8 cellular contexts compared by ENCODE assay signal in genomic region chr6:132400641-132401119, GRCh38. TPM values are rescaled to one million over a fixed set of nuclear protein-coding genes. Genes with fewer than 3 reads are reported as not detected.
A peak's percentile ranks its signal among the peaks of the same experiment; 100 is the strongest.
DNase-seq lines count a peak whose midpoint lies in the region; ATAC-seq and TF ChIP-seq lines count a peak whose summit lies in the region.

No MANE protein-coding gene starts in this region.

- no peak for DNase-seq in GM06990 (ENCODE audit: extremely low read depth, insufficient read length)
- DNase-seq in HuH-7.5 (ENCODE audit: low spot score), result peak; percentile 11
- DNase-seq in natural killer cell, result no peak
- no peak for DNase-seq in cortex of kidney (lab: John Stamatoyannopoulos, UW)
- DNase-seq in activated gamma-delta T cell (lab: John Stamatoyannopoulos, UW), result no peak
- no peak for DNase-seq in GDM1 (lab: John Stamatoyannopoulos, UW)

- H3K27me3 ChIP-seq in GM06990 (replicated peaks; ENCODE audit: control insufficient read depth, insufficient read depth, low read length), result no peaks in the 10 kb centered on the region
- H3K27me3 ChIP-seq in endocrine pancreas (ENCODE audit: control insufficient read depth, insufficient read depth, low read length), result peaks cover 6% of the 10 kb centered on the region

- no peak for TF ChIP-seq CTCF in GM06990 (IDR thresholded peaks at IDR 0.05; ENCODE audit: insufficient read depth, low read length, poor library complexity, severe bottlenecking)
- no peak for TF ChIP-seq CTCF in natural killer cell (IDR thresholded peaks at IDR 0.05)

- no peaks in the 10 kb centered on the region for H3K36me3 ChIP-seq in GM06990 (ENCODE audit: control insufficient read depth, insufficient read depth, low read length)
- no peaks in the 10 kb centered on the region for H3K36me3 ChIP-seq in endocrine pancreas (ENCODE audit: control insufficient read depth, insufficient read depth, low read length)

- peaks cover 6% of the 10 kb centered on the region in 2 donors for H3K4me1 Mint-ChIP-seq in natural killer cell

- peak in 1 of 3 donors; percentile 11 for ATAC-seq in natural killer cell
- no peak for ATAC-seq in GM21786 (IDR thresholded peaks at IDR 0.05; ENCODE audit: unreplicated experiment)

- no peaks in the 10 kb centered on the region for H3K4me1 ChIP-seq in endocrine pancreas (ENCODE audit: control insufficient read depth, insufficient read depth, low read length)

- intact Hi-C loops in natural killer cell (cut with micrococcal nuclease), result no loop called here

- peak overlapping the region; percentile 30 for H3K9ac ChIP-seq in endocrine pancreas (ENCODE audit: control insufficient read depth, insufficient read depth, low read length)

- H3K4me3 Mint-ChIP-seq in natural killer cell, result peak overlapping the region; percentile 76

- H3K27me3 Mint-ChIP-seq in natural killer cell (ENCODE audit: low read depth in 2 of 2), result peaks cover 43 to 82% of the 10 kb centered on the region in 2 donors

- H3K4me3 ChIP-seq in GM06990 (replicated peaks; ENCODE audit: low read depth, low read length) (peak overlapping the region; percentile 90), endocrine pancreas (ENCODE audit: control insufficient read depth, insufficient read depth, low read length) (no peak overlapping the region)

- H3K27ac Mint-ChIP-seq in natural killer cell, result no peak overlapping the region

- H3K9me3 Mint-ChIP-seq in natural killer cell, result no peaks in the 10 kb centered on the region

- H3K9me3 ChIP-seq in endocrine pancreas (ENCODE audit: control insufficient read depth, low read length), result no peaks in the 10 kb centered on the region

- no peaks in the 10 kb centered on the region for H3K36me3 Mint-ChIP-seq in natural killer cell

RNA-seq across cellular contexts. Expression of gene MOXD1, which starts 0.6 kb away (rescaled TPM):
- total RNA-seq in natural killer cell, result not detected
